In genomic region chr11:31804439-31805036, GRCh38 we compare ENCODE assay signal across 11 cellular contexts. TPM values are rescaled to one million over a fixed set of nuclear protein-coding genes. Genes with fewer than 3 reads are reported as not detected.
DNase-seq lines count a peak whose midpoint lies in the region; ATAC-seq and TF ChIP-seq lines count a peak whose summit lies in the region.
"Had no signal": no experiment of that assay in that cellular context is flagged by ENCODE, and none has a peak within 500 bp of the region (broad histone marks: within the 10 kb centered on the region; RNA-seq: fewer than 3 reads in every experiment).

No MANE protein-coding gene starts in this region.

- H3K27me3 ChIP-seq in suprapubic skin = peaks cover 100% of the 10 kb centered on the region

- TF ChIP-seq EP300 in suprapubic skin (IDR thresholded peaks at IDR 0.05) = no peak

- H3K4me1 Mint-ChIP-seq in activated naive CD4-positive, alpha-beta T cell treated with anti-CD3 and anti-CD28 coated beads, Interleukin-2, amount 50 U/mL, for 24 hours = peaks cover 50% of the 10 kb centered on the region
- peaks cover 34% of the 10 kb centered on the region for H3K4me1 Mint-ChIP-seq in activated CD8-positive, alpha-beta T cell treated with anti-CD3 and anti-CD28 coated beads, Interleukin-2, amount 10 ng/mL, durations not matched to agents 7 days and 5 days (ENCODE audit: low read depth)

- H3K9me3 ChIP-seq in iPS-18c (ENCODE audit: control insufficient read depth, insufficient read depth, low read length) = no peaks in the 10 kb centered on the region
- no peaks in the 10 kb centered on the region for H3K9me3 ChIP-seq in suprapubic skin
- H3K9me3 ChIP-seq: body of pancreas, heart right ventricle had no signal

- peaks cover 20% of the 10 kb centered on the region for H3K9me3 Mint-ChIP-seq in activated naive CD4-positive, alpha-beta T cell treated with anti-CD3 and anti-CD28 coated beads, Interleukin-2, amount 50 U/mL, for 24 hours
- no peaks in the 10 kb centered on the region for H3K9me3 Mint-ChIP-seq in activated CD8-positive, alpha-beta T cell treated with anti-CD3 and anti-CD28 coated beads, Interleukin-2, amount 10 ng/mL, durations not matched to agents 7 days and 5 days (ENCODE audit: insufficient read depth)

- 14% methylated on average over 20 of the region's 32 CpGs for WGBS in suprapubic skin

- H3K4me3 ChIP-seq in iPS-18c (ENCODE audit: insufficient read depth, low read depth, low read length) (peak overlapping the region; percentile 28), suprapubic skin (peak overlapping the region; percentile 28)
- H3K4me3 ChIP-seq: body of pancreas had no signal

- no peak for ATAC-seq in activated CD8-positive, alpha-beta T cell treated with anti-CD3 and anti-CD28 coated beads, Interleukin-2, amount 10 ng/mL, durations not matched to agents 7 days and 5 days
- ATAC-seq in HG02763 (IDR thresholded peaks at IDR 0.05; ENCODE audit: unreplicated experiment) = no peak
- ATAC-seq: body of pancreas had no signal

- H3K4me1 ChIP-seq in suprapubic skin = peaks cover 35% of the 10 kb centered on the region

- CTCF ChIA-PET in activated CD8-positive, alpha-beta T cell treated with anti-CD3 and anti-CD28 coated beads, Interleukin-2, amount 10 ng/mL, durations not matched to agents 7 days and 5 days (lab: Charles Lee) = no interaction called here

- H3K27ac ChIP-seq in suprapubic skin = no peak overlapping the region
- H3K27ac ChIP-seq: body of pancreas, heart right ventricle had no signal

- peaks cover 12% of the 10 kb centered on the region for H3K36me3 Mint-ChIP-seq in activated naive CD4-positive, alpha-beta T cell treated with anti-CD3 and anti-CD28 coated beads, Interleukin-2, amount 50 U/mL, for 24 hours
- H3K36me3 Mint-ChIP-seq in activated CD8-positive, alpha-beta T cell treated with anti-CD3 and anti-CD28 coated beads, Interleukin-2, amount 10 ng/mL, durations not matched to agents 7 days and 5 days (ENCODE audit: low read depth) = peaks cover 17% of the 10 kb centered on the region

- H3K27me3 Mint-ChIP-seq in activated naive CD4-positive, alpha-beta T cell treated with anti-CD3 and anti-CD28 coated beads, Interleukin-2, amount 50 U/mL, for 24 hours = peaks cover 81% of the 10 kb centered on the region
- H3K27me3 Mint-ChIP-seq in activated CD8-positive, alpha-beta T cell treated with anti-CD3 and anti-CD28 coated beads, Interleukin-2, amount 10 ng/mL, durations not matched to agents 7 days and 5 days (ENCODE audit: low read depth) = peaks cover 86% of the 10 kb centered on the region

- TF ChIP-seq POLR2A in suprapubic skin (IDR thresholded peaks at IDR 0.05) = no peak

- TF ChIP-seq CTCF in suprapubic skin (IDR thresholded peaks at IDR 0.05) = no peak

- POLR2A ChIA-PET in activated CD8-positive, alpha-beta T cell treated with anti-CD3 and anti-CD28 coated beads, Interleukin-2, amount 10 ng/mL, durations not matched to agents 7 days and 5 days (lab: Charles Lee) = no interaction called here

- no peaks in the 10 kb centered on the region for H3K36me3 ChIP-seq in suprapubic skin
- H3K36me3 ChIP-seq: heart right ventricle had no signal

- no peak for DNase-seq in activated naive CD4-positive, alpha-beta T cell (lab: John Stamatoyannopoulos, UW)
- DNase-seq in activated CD8-positive, alpha-beta T cell treated with anti-CD3 and anti-CD28 coated beads, Interleukin-2, amount 10 ng/mL, durations not matched to agents 7 days and 5 days = no peak
- DNase-seq in suprapubic skin (ENCODE audit: low spot score in 2 of 2) (no peak), hypothalamus (lab: John Stamatoyannopoulos, UW) (no peak), pons (ENCODE audit: low spot score) (no peak)
- DNase-seq: body of pancreas, heart right ventricle, T1000 had no signal

- peak overlapping the region; percentile 72 for H3K4me3 Mint-ChIP-seq in activated naive CD4-positive, alpha-beta T cell treated with anti-CD3 and anti-CD28 coated beads, Interleukin-2, amount 50 U/mL, for 24 hours
- peak overlapping the region; percentile 47 for H3K4me3 Mint-ChIP-seq in activated CD8-positive, alpha-beta T cell treated with anti-CD3 and anti-CD28 coated beads, Interleukin-2, amount 10 ng/mL, durations not matched to agents 7 days and 5 days

- H3K27ac Mint-ChIP-seq in activated naive CD4-positive, alpha-beta T cell treated with anti-CD3 and anti-CD28 coated beads, Interleukin-2, amount 50 U/mL, for 24 hours = no peak overlapping the region
- H3K27ac Mint-ChIP-seq in activated CD8-positive, alpha-beta T cell treated with anti-CD3 and anti-CD28 coated beads, Interleukin-2, amount 10 ng/mL, durations not matched to agents 7 days and 5 days = peak overlapping the region; percentile 78

RNA-seq across cellular contexts. Expression of gene PAX6, which starts 6.6 kb away (rescaled TPM):
- not detected for total RNA-seq in activated CD8-positive, alpha-beta T cell treated with anti-CD3 and anti-CD28 coated beads, Interleukin-2, amount 10 ng/mL, durations not matched to agents 7 days and 5 days
- total RNA-seq in suprapubic skin = 1 to 10 TPM in 1 of 4 donors, under 1 TPM in 2, not detected in 1; 0.25 to 1.1 (median 0.29) TPM
- total RNA-seq: heart right ventricle had no signal
